ENCODE assay signal across 1 cellular context in the genomic region with DNA sequence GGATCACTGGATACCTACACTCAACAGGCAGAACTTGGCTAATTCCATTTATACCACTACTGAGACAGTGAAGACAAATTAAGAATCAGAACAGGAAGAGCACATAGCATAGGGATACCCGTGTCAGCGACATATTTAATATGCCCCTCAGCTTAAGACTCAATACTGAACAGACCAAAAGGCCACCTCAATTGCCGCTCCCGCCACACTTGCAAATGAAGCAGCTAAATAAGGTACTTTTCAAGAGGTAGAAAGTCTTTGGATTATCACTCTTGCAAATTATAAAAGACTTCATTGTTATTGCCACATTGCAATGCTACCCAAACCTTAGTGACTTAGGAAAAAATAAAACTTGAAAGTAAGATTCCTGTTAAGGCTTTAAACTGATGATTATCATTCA.
TF ChIP-seq lines count a peak whose summit lies in the region.

No MANE protein-coding gene starts in this region.

TF ChIP-seq in endothelial cell of umbilical vein, 7 proteins besides CTCF, POLR2A, EP300 and RAD21:
- TF ChIP-seq POLR2AphosphoS5 (IDR thresholded peaks at IDR 0.05; ENCODE audit: insufficient read depth, low read depth, low read length) (no peak), GATA2 (IDR thresholded peaks at IDR 0.05; ENCODE audit: insufficient read depth, insufficient read length, low read depth, low read length) (no peak), JUN (IDR thresholded peaks at IDR 0.05; ENCODE audit: borderline replicate concordance, insufficient read depth, insufficient read length, low read depth) (no peak), MYC (IDR thresholded peaks at IDR 0.05; ENCODE audit: low read depth, low read length) (no peak), EZH2 (IDR thresholded peaks at IDR 0.05; ENCODE audit: borderline replicate concordance, low read depth, low read length, severe bottlenecking) (no peak), FOS (IDR thresholded peaks at IDR 0.05; ENCODE audit: borderline replicate concordance, insufficient read depth, low read length) (no peak), MAX (IDR thresholded peaks at IDR 0.05; ENCODE audit: insufficient read depth, insufficient read length) (no peak)
